In genomic region chrX:84186603-84187358, GRCh38 we compare ENCODE assay signal across 8 cellular contexts. TPM values are rescaled to one million over a fixed set of nuclear protein-coding genes. Genes with fewer than 3 reads are reported as not detected.
DNase-seq lines count a peak whose midpoint lies in the region; ATAC-seq lines count a peak whose summit lies in the region.

No MANE protein-coding gene starts in this region.

- intact Hi-C loops in activated naive CD4-positive, alpha-beta T cell treated with anti-CD3 and anti-CD28 coated beads for 36 hours (cut with micrococcal nuclease) = no loop called here

- peaks cover 23% of the 10 kb centered on the region for H3K27me3 Mint-ChIP-seq in activated naive CD4-positive, alpha-beta T cell treated with anti-CD3 and anti-CD28 coated beads for 36 hours (ENCODE audit: low read depth)

- H3K9me3 Mint-ChIP-seq in activated naive CD4-positive, alpha-beta T cell treated with anti-CD3 and anti-CD28 coated beads for 36 hours = peaks cover 2% of the 10 kb centered on the region
- peaks cover 5 to 14% of the 10 kb centered on the region in 2 donors for H3K9me3 Mint-ChIP-seq in activated naive CD4-positive, alpha-beta T cell treated with anti-CD3 and anti-CD28 coated beads, Interleukin-2, amount 50 U/mL, for 72 hours

- H3K9ac ChIP-seq in mucosa of stomach (ENCODE audit: low read length) = peak overlapping the region; percentile 65

- H3K27ac Mint-ChIP-seq in activated naive CD4-positive, alpha-beta T cell treated with anti-CD3 and anti-CD28 coated beads for 36 hours = no peak overlapping the region
- H3K27ac Mint-ChIP-seq in activated naive CD4-positive, alpha-beta T cell treated with anti-CD3 and anti-CD28 coated beads, Interleukin-2, amount 50 U/mL, for 72 hours = peak overlapping the region in 1 of 2 donors; percentile 79

- peaks cover 4% of the 10 kb centered on the region for H3K4me1 ChIP-seq in mucosa of stomach (ENCODE audit: control insufficient read depth, insufficient read depth, low read length)

- peaks cover 4% of the 10 kb centered on the region for H3K4me1 Mint-ChIP-seq in activated naive CD4-positive, alpha-beta T cell treated with anti-CD3 and anti-CD28 coated beads for 36 hours (ENCODE audit: low read depth)

- ATAC-seq in activated naive CD4-positive, alpha-beta T cell treated with anti-CD3 and anti-CD28 coated beads, Interleukin-2, amount 50 U/mL, for 72 hours = no peak
- no peak for ATAC-seq in GM21360 (IDR thresholded peaks at IDR 0.05; ENCODE audit: unreplicated experiment)

- no peaks in the 10 kb centered on the region for H3K36me3 ChIP-seq in mucosa of stomach (ENCODE audit: control insufficient read depth, insufficient read depth, low read length)

- no peaks in the 10 kb centered on the region for H3K36me3 Mint-ChIP-seq in activated naive CD4-positive, alpha-beta T cell treated with anti-CD3 and anti-CD28 coated beads for 36 hours (ENCODE audit: low read depth)
- H3K36me3 Mint-ChIP-seq in activated naive CD4-positive, alpha-beta T cell treated with anti-CD3 and anti-CD28 coated beads, Interleukin-2, amount 50 U/mL, for 72 hours = peaks cover 6 to 11% of the 10 kb centered on the region in 2 donors

- no peaks in the 10 kb centered on the region for H3K27me3 ChIP-seq in mucosa of stomach (ENCODE audit: control insufficient read depth, insufficient read depth, low read length)

- H3K9me3 ChIP-seq in mucosa of stomach (ENCODE audit: control insufficient read depth, low read length) = no peaks in the 10 kb centered on the region

- peak overlapping the region; percentile 27 for H3K4me3 Mint-ChIP-seq in activated naive CD4-positive, alpha-beta T cell treated with anti-CD3 and anti-CD28 coated beads for 36 hours

- H3K4me3 ChIP-seq in mucosa of stomach (ENCODE audit: low read length) = peak overlapping the region; percentile 50

- no peak for DNase-seq in activated naive CD4-positive, alpha-beta T cell treated with anti-CD3 and anti-CD28 coated beads for 36 hours
- no peak for DNase-seq in activated naive CD4-positive, alpha-beta T cell treated with anti-CD3 and anti-CD28 coated beads, Interleukin-2, amount 50 U/mL, for 72 hours (ENCODE audit: low spot score in 2 of 2)
- DNase-seq in HT-29 (ENCODE audit: low spot score) = peak; percentile 41
- DNase-seq in cerebellar cortex (ENCODE audit: low spot score) = peak; percentile 13
- no peak for DNase-seq in HuH-7.5 (ENCODE audit: low spot score)
- no peak for DNase-seq in ecto neural progenitor cell (ENCODE audit: low spot score)

- CTCF ChIA-PET in activated naive CD4-positive, alpha-beta T cell treated with anti-CD3 and anti-CD28 coated beads for 36 hours (lab: Charles Lee) = no interaction called here

RNA-seq across cellular contexts. Expression of gene RPS6KA6, which starts 1.2 kb away (rescaled TPM):
- total RNA-seq in activated naive CD4-positive, alpha-beta T cell treated with anti-CD3 and anti-CD28 coated beads for 36 hours = under 1 TPM in 1 of 2 experiments, not detected in 1; 0.02 TPM
- total RNA-seq in activated naive CD4-positive, alpha-beta T cell treated with anti-CD3 and anti-CD28 coated beads, Interleukin-2, amount 50 U/mL, for 72 hours = under 1 TPM; 0.07 to 0.16 TPM
- total RNA-seq in HT-29 (2014; rRNA removed; shearing (Covaris generic)) = 0.61 and 2.5 TPM in 2 replicates

Comparison
In these comparisons a context has a peak if more than half of its experiments do, and no peak if none do; other contexts are left out.
1. DNase-seq: peak in HT-29 (single experiment) and cerebellar cortex (single experiment); none in activated naive CD4-positive, alpha-beta T cell treated with anti-CD3 and anti-CD28 coated beads for 36 hours (single experiment), activated naive CD4-positive, alpha-beta T cell treated with anti-CD3 and anti-CD28 coated beads, Interleukin-2, amount 50 U/mL, for 72 hours (0 of 2), HuH-7.5 (single experiment) and ecto neural progenitor cell (single experiment).